In the genomic region with DNA sequence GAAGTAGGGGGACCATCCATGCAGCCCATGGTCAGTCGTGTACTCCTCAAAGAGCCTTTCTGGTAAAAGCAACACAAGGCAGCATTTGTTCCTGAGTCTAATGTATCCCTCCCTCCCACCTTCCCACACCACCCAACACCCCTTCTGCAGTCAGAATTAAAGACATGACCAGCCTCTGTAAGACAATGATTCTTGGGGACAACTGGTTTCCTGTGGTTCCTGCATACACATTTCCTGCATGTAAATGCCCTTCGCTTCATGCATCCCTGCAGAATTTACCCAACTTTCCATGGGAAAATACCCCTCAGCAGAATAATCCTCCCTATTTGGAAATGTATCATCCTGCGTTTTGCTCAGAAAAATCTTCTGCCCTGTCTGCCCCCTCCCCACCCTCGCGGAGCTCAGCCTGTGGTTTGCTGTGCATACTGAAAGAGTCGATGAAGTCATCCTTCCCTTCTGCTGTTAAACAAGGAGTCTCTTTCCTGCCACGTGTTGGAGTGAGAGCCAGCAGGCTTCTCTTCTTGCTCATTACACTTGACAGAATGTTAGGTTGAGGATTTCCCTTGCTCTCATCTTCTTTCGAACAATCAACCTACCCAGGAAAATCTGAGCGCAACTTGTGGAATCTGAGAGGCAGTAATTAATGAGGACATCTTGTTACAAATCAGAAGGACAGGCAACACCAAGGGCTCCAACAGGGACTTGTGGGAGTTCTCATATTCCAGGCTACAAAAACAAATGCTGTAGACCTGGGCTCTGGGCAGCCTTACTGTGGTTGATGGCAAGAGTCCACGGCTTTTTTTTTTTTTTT, we compare ENCODE assay signal across 9 cellular contexts. TPM values are rescaled to one million over a fixed set of nuclear protein-coding genes. Genes with fewer than 3 reads are reported as not detected.
A peak's percentile ranks its signal among the peaks of the same experiment; 100 is the strongest.
DNase-seq lines count a peak whose midpoint lies in the region; ATAC-seq, FAIRE-seq and TF ChIP-seq lines count a peak whose summit lies in the region.
"Had no signal": no experiment of that assay in that cellular context is flagged by ENCODE, and none has a peak within 500 bp of the region (broad histone marks: within the 10 kb centered on the region; RNA-seq: fewer than 3 reads in every experiment).

No MANE protein-coding gene starts in this region.

- TF ChIP-seq POLR2A in GM18505 (IDR thresholded peaks at IDR 0.05; ENCODE audit: borderline replicate concordance, extremely low read depth, insufficient read depth, insufficient read length) = no peak

- CTCF ChIA-PET in A673 (lab: Charles Lee) = no interaction called here

- POLR2A ChIA-PET in A673 (lab: Charles Lee; ENCODE audit: low non-redundant PET) = no interaction called here

- ATAC-seq in GM18505 (IDR thresholded peaks at IDR 0.05; ENCODE audit: unreplicated experiment) = peak; percentile 48
- peak; percentile 67 for ATAC-seq in HG03159 (IDR thresholded peaks at IDR 0.05; ENCODE audit: unreplicated experiment)
- ATAC-seq in pancreas = peak in 3 of 4 donors; percentile 35 to 82 (median 76)
- ATAC-seq in HG03565 (IDR thresholded peaks at IDR 0.05; ENCODE audit: unreplicated experiment) = no peak

- H3K9ac ChIP-seq in SK-N-MC (ENCODE audit: insufficient read length) = peak overlapping the region; percentile 1

- no peak overlapping the region for H3K4me3 ChIP-seq in A673 (ENCODE audit: low read depth, low read length, poor library complexity, severe bottlenecking)
- peak overlapping the region; percentile 23; the same call in 1 of the 2 replicates for H3K4me3 ChIP-seq in SK-N-MC
- no peak overlapping the region for H3K4me3 ChIP-seq in fibroblast of mammary gland (ENCODE audit: control insufficient read depth, low read depth, low read length)
- H3K4me3 ChIP-seq in pancreas = no peak overlapping the region

- no peak for FAIRE-seq in pancreas (lab: Jason Lieb, UNC)

- TF ChIP-seq CTCF in A673 (conservative IDR thresholded peaks at IDR 0.05; ENCODE audit: low read depth, low read length) (no peak), fibroblast of mammary gland (conservative IDR thresholded peaks at IDR 0.05; ENCODE audit: control insufficient read depth, insufficient read depth, low read depth, low read length) (no peak), pancreas (IDR thresholded peaks at IDR 0.05) (no peak)

- WGBS in pancreas, 2 donors = 24 to 29% methylated on average over 10 of the region's 10 CpGs

- H3K27ac ChIP-seq in A673 (ENCODE audit: low read depth, low read length, poor library complexity, severe bottlenecking) (no peak overlapping the region), SK-N-MC (peak overlapping the region; percentile 26; the same call in 1 of the 2 replicates), pancreas (no peak overlapping the region)

- no TSS peak for BruUV-seq in A673 (replicated peaks; lab: Mats Ljungman, UMichigan)

- H3K27me3 ChIP-seq in A673 (replicated peaks; ENCODE audit: insufficient read depth, low read depth, low read length, poor library complexity) = no peaks in the 10 kb centered on the region
- H3K27me3 ChIP-seq in pancreas = peaks cover 0 to 4% (median 0%) of the 10 kb centered on the region in 4 donors

- peak; percentile 61 for DNase-seq in A673 (ENCODE audit: low spot score)
- DNase-seq in SK-N-MC (ENCODE audit: low read depth, low spot score) = peak; percentile 40
- DNase-seq in fibroblast of mammary gland (ENCODE audit: low read depth) = peak; percentile 73
- peak in 1 of 6 donors; percentile 29 for DNase-seq in pancreas
- no peak for DNase-seq in NCI-H187 treated with DMSO at 0.1 percent for 48 hours (lab: John Stamatoyannopoulos, UW)

- H3K36me3 ChIP-seq in A673 (ENCODE audit: insufficient read depth, low read length, poor library complexity, severe bottlenecking) = no peaks in the 10 kb centered on the region
- no peaks in the 10 kb centered on the region for H3K36me3 ChIP-seq in SK-N-MC (ENCODE audit: insufficient read depth, low read length)
- H3K36me3 ChIP-seq in pancreas = no peaks in the 10 kb centered on the region

- peaks cover 4% of the 10 kb centered on the region for H3K4me1 ChIP-seq in A673 (ENCODE audit: insufficient read depth, low read length, poor library complexity, severe bottlenecking)
- no peaks in the 10 kb centered on the region for H3K4me1 ChIP-seq in pancreas

- no peaks in the 10 kb centered on the region for H3K9me3 ChIP-seq in A673 (ENCODE audit: low read depth, low read length, poor library complexity, severe bottlenecking)
- H3K9me3 ChIP-seq in SK-N-MC (ENCODE audit: low read depth, low read length) = no peaks in the 10 kb centered on the region
- H3K9me3 ChIP-seq in pancreas = no peaks in the 10 kb centered on the region

- intact Hi-C loops in A673 (cut with micrococcal nuclease; ENCODE audit: unreplicated experiment) = no loop called here
- intact Hi-C loops in pancreas (cut with DNase I) = no loop called here

RNA-seq across cellular contexts. Expression of a gene that starts 4.7 kb away (rescaled TPM):
- total RNA-seq in A673 (2021) (0.09 TPM in 1 of 2 replicates, not detected in the other), pancreas (under 1 TPM in 3 of 6 donors, not detected in 3; 0.06 to 0.09 (median 0.08) TPM)
- under 1 TPM in 1 of 2 donors, not detected in 1; 0.05 TPM for polyA plus RNA-seq in pancreas
- total RNA-seq: epithelial cell of proximal tubule had no signal

RNA-seq across cellular contexts. Expression of a gene that starts 49.1 kb away (rescaled TPM):
- total RNA-seq in A673 (2021) (39.6 and 40.1 TPM in 2 replicates), pancreas (10 to 100 TPM in 5 of 6 donors, 1 to 10 TPM in 1; 9.9 to 19.9 (median 15.6) TPM)
- polyA plus RNA-seq in pancreas = 10 to 100 TPM in 1 of 2 donors, 1 to 10 TPM in 1; 6.8 to 16.2 TPM
